In genomic region chr1:40312238-40313205, GRCh38 we compare ENCODE assay signal across 10 cellular contexts. TPM values are rescaled to one million over a fixed set of nuclear protein-coding genes. Genes with fewer than 3 reads are reported as not detected.
A peak's percentile ranks its signal among the peaks of the same experiment; 100 is the strongest.
DNase-seq lines count a peak whose midpoint lies in the region; ATAC-seq and TF ChIP-seq lines count a peak whose summit lies in the region.
"Had no signal": no experiment of that assay in that cellular context is flagged by ENCODE, and none has a peak within 500 bp of the region (broad histone marks: within the 10 kb centered on the region; RNA-seq: fewer than 3 reads in every experiment).

No MANE protein-coding gene starts in this region.

- WGBS in lower leg skin, 2 donors: 64 to 71% methylated on average over 10 of the region's 10 CpGs

- no peak overlapping the region for H3K4me3 ChIP-seq in lower leg skin (ENCODE audit: low read depth, poor library complexity, severe bottlenecking)
- H3K4me3 ChIP-seq: cardiac muscle cell, ovary had no signal

- intact Hi-C loops in lower leg skin (cut with DNase I; ENCODE audit: low total_unique reads): no loop called here

- TF ChIP-seq CTCF in lower leg skin (IDR thresholded peaks at IDR 0.05): no peak

- DNase-seq in NCI-H2107 treated with DMSO at 0.1 percent for 48 hours (lab: John Stamatoyannopoulos, UW; ENCODE audit: unreplicated experiment): peak; percentile 7
- no peak for DNase-seq in NCI-H2107 (lab: John Stamatoyannopoulos, UW)
- peak; percentile 72 for DNase-seq in SKM-1 treated with dmso at 0.1 percent for 144 hours (lab: John Stamatoyannopoulos, UW; ENCODE audit: unreplicated experiment)
- DNase-seq in mucosa of gallbladder (ENCODE audit: low spot score): peak; percentile 52
- no peak for DNase-seq in AG20443 (ENCODE audit: low spot score)
- DNase-seq in lower leg skin (ENCODE audit: low spot score in 2 of 2): no peak

- TF ChIP-seq POLR2A in lower leg skin (IDR thresholded peaks at IDR 0.05): no peak

- ATAC-seq in HG02852 (IDR thresholded peaks at IDR 0.05; ENCODE audit: unreplicated experiment) (peak; percentile 68), HG03097 (IDR thresholded peaks at IDR 0.05; ENCODE audit: low FRiP score, unreplicated experiment) (no peak)

RNA-seq across cellular contexts. Expression of gene COL9A2, which starts 4.6 kb away (rescaled TPM):
- 8.3 TPM for total RNA-seq in mucosa of gallbladder
- 1 to 10 TPM; 2.4 to 8.7 (median 4.3) TPM for total RNA-seq in lower leg skin

RNA-seq across cellular contexts. Expression of gene ZMPSTE24, which starts 54.5 kb away (rescaled TPM):
- 64.8 TPM for total RNA-seq in mucosa of gallbladder
- total RNA-seq in lower leg skin: 10 to 100 TPM; 14.9 to 29.8 (median 27.4) TPM

Comparison
In these comparisons a context has a peak if more than half of its experiments do, and no peak if none do; other contexts are left out.
1. DNase-seq: peak in NCI-H2107 treated with DMSO at 0.1 percent for 48 hours (single experiment), SKM-1 treated with dmso at 0.1 percent for 144 hours (single experiment) and mucosa of gallbladder (single experiment); none in NCI-H2107 (single experiment), AG20443 (single experiment) and lower leg skin (0 of 2).